Comparison of ENCODE assay signal across 1 cellular context in the genomic region with DNA sequence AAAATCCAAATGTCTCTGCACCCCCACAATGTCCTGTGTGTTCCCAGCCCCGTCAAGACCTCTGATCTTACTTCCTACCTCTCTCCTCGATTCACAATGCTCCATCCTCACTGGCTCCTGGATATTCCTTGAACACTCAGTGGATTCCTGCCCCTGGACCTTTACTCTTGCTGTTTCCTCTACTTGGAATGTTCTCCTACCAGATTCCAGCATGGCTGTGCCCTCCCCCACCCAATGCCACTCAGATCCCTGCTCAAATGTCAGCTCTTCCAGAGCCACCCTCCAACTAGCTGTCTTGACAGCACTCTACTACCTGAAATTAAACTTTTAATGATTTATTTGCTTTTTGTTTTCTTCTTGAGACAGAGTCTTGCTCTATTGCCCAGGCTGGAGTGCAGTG.
TF ChIP-seq lines count a peak whose summit lies in the region.

No MANE protein-coding gene starts in this region.

TF ChIP-seq in IMR-90, 13 proteins besides CTCF, POLR2A, EP300 and RAD21 (continued from another document):
- TF ChIP-seq USF2 (IDR thresholded peaks at IDR 0.05; ENCODE audit: low read depth, low read length) = no peak
